Comparison of ENCODE assay signal across 22 cellular contexts in genomic region chr2:144943986-144944385, GRCh38.
DNase-seq lines count a peak whose midpoint lies in the region; ATAC-seq, FAIRE-seq and TF ChIP-seq lines count a peak whose summit lies in the region.
"Had no signal": no experiment of that assay in that cellular context is flagged by ENCODE, and none has a peak within 500 bp of the region (broad histone marks: within the 10 kb centered on the region; RNA-seq: fewer than 3 reads in every experiment).

No MANE protein-coding gene starts in this region.

- TF ChIP-seq CTCF in Calu3 (IDR thresholded peaks at IDR 0.05; ENCODE audit: unreplicated experiment) (no peak), endothelial cell of umbilical vein (IDR thresholded peaks at IDR 0.05; ENCODE audit: extremely low read depth in 1 of 2, insufficient read depth in 1 of 2, low read depth in 1 of 2, low read length in 2 of 2) (no peak)

- BruUV-seq in Calu3 (replicated peaks; lab: Mats Ljungman, UMichigan) (no TSS peak), endothelial cell of umbilical vein (replicated peaks; lab: Mats Ljungman, UMichigan) (no TSS peak)

- H4K20me1 ChIP-seq in endothelial cell of umbilical vein (replicated peaks; ENCODE audit: control insufficient read depth, extremely low read depth, insufficient read depth, low read length) = no peaks in the 10 kb centered on the region
- H4K20me1 ChIP-seq: BLaER1 had no signal

- peaks cover 24% of the 10 kb centered on the region for H3K4me1 Mint-ChIP-seq in Calu3 (ENCODE audit: low read depth, unreplicated experiment)
- H3K4me1 Mint-ChIP-seq: activated naive CD8-positive, alpha-beta T cell treated with anti-CD3 and anti-CD28 coated beads, Interleukin-2, amount 10 ng/mL, durations not matched to agents 7 days and 5 days; immature natural killer cell; T-helper 17 cell had no signal

- H3K27me3 ChIP-seq in endothelial cell of umbilical vein (ENCODE audit: control insufficient read depth in 2 of 2, insufficient read depth in 2 of 2, low read length in 2 of 2) = no peaks in the 10 kb centered on the region
- H3K27me3 ChIP-seq: BLaER1, gastrocnemius medialis, thyroid gland had no signal

- H3K36me3 ChIP-seq in endothelial cell of umbilical vein (ENCODE audit: control insufficient read depth in 2 of 2, extremely low read depth in 1 of 2, insufficient read depth in 2 of 2, low read length in 2 of 2) = no peaks in the 10 kb centered on the region
- H3K36me3 ChIP-seq: BLaER1, gastrocnemius medialis, prostate gland, thyroid gland had no signal

- dilution Hi-C loops in endothelial cell of umbilical vein (cut with MboI; ENCODE audit: extremely low pct_ligation_motif_present, low sequenced_read_pairs) = no loop called here

- no peaks in the 10 kb centered on the region for H3K9me1 ChIP-seq in endothelial cell of umbilical vein (replicated peaks; ENCODE audit: control insufficient read depth, extremely low read depth, insufficient read depth, low read length)

- H3K27me3 Mint-ChIP-seq in Calu3 (ENCODE audit: unreplicated experiment) = no peaks in the 10 kb centered on the region
- H3K27me3 Mint-ChIP-seq: activated naive CD8-positive, alpha-beta T cell treated with anti-CD3 and anti-CD28 coated beads, Interleukin-2, amount 10 ng/mL, durations not matched to agents 7 days and 5 days; T-helper 17 cell had no signal

- peak overlapping the region; percentile 36 for H3K27ac Mint-ChIP-seq in Calu3 (ENCODE audit: unreplicated experiment)
- H3K27ac Mint-ChIP-seq: activated naive CD8-positive, alpha-beta T cell treated with anti-CD3 and anti-CD28 coated beads, Interleukin-2, amount 10 ng/mL, durations not matched to agents 7 days and 5 days; immature natural killer cell; T-helper 17 cell had no signal

- H2AFZ ChIP-seq in endothelial cell of umbilical vein (ENCODE audit: low read depth, low read length) = no peak overlapping the region

- intact Hi-C loops in Calu3 (cut with micrococcal nuclease; ENCODE audit: unreplicated experiment) = no loop called here
- intact Hi-C loops in endothelial cell of umbilical vein (cut with micrococcal nuclease) = loop anchor here (1.0 to 10.0 kb wide), 10 partner anchors 63 to 1371 kb away; partner anchors contain the start of gene ZEB2

- no peaks in the 10 kb centered on the region for H3K36me3 Mint-ChIP-seq in Calu3 (ENCODE audit: insufficient read depth, unreplicated experiment)
- H3K36me3 Mint-ChIP-seq: activated naive CD8-positive, alpha-beta T cell treated with anti-CD3 and anti-CD28 coated beads, Interleukin-2, amount 10 ng/mL, durations not matched to agents 7 days and 5 days; immature natural killer cell had no signal

- no peak for DNase-seq in Calu3
- DNase-seq in RPMI7951 (ENCODE audit: low read depth) = peak; percentile 36
- DNase-seq in endothelial cell of umbilical vein (ENCODE audit: low read depth, low spot score) = peak; percentile 78
- peak; percentile 37 for DNase-seq in non-pigmented ciliary epithelial cell (ENCODE audit: low read depth)
- no peak for DNase-seq in KBM-7
- DNase-seq: activated naive CD8-positive, alpha-beta T cell treated with anti-CD3 and anti-CD28 coated beads, Interleukin-2, amount 10 ng/mL, durations not matched to agents 7 days and 5 days; activated T-cell treated with anti-CD3 and anti-CD28 coated beads, Interleukin-2, amount 50 U/mL, for 1 hour; cortex of kidney; DMS79; gastrocnemius medialis; immature natural killer cell; NCI-H510A treated with DMSO at 0.1 percent for 48 hours; T-helper 17 cell; thyroid gland had no signal

- ATAC-seq in GM19463 (IDR thresholded peaks at IDR 0.05; ENCODE audit: unreplicated experiment) (no peak), GM21381 (IDR thresholded peaks at IDR 0.05; ENCODE audit: unreplicated experiment) (no peak), HG03175 (IDR thresholded peaks at IDR 0.05; ENCODE audit: unreplicated experiment) (no peak)
- ATAC-seq: gastrocnemius medialis, GM12878, HepG2, Panc1, T-helper 17 cell had no signal

- H3K4me2 ChIP-seq in endothelial cell of umbilical vein (ENCODE audit: insufficient read depth, low read length) = peak overlapping the region; percentile 76
- H3K4me2 ChIP-seq: BLaER1 had no signal

- H3K27ac ChIP-seq in endothelial cell of umbilical vein (ENCODE audit: insufficient read depth, low read depth, low read length) = peak overlapping the region; percentile 95
- H3K27ac ChIP-seq: BLaER1, gastrocnemius medialis, prostate gland had no signal

- H3K9me3 ChIP-seq in endothelial cell of umbilical vein (replicated peaks; ENCODE audit: control insufficient read depth, insufficient read depth, low read length) = no peaks in the 10 kb centered on the region
- H3K9me3 ChIP-seq: BLaER1, gastrocnemius medialis, prostate gland, thyroid gland had no signal

- POLR2A ChIA-PET in endothelial cell of umbilical vein (lab: Charles Lee) = no interaction called here

- in situ Hi-C loops in KBM-7 (cut with MboI; ENCODE audit: low pct_unique_long_range_greater_than_20kb, low sequenced_read_pairs) = no loop called here

- H3K9me3 Mint-ChIP-seq in Calu3 (ENCODE audit: low read depth, unreplicated experiment) = no peaks in the 10 kb centered on the region
- H3K9me3 Mint-ChIP-seq: activated naive CD8-positive, alpha-beta T cell treated with anti-CD3 and anti-CD28 coated beads, Interleukin-2, amount 10 ng/mL, durations not matched to agents 7 days and 5 days; immature natural killer cell had no signal

- H3K4me1 ChIP-seq in endothelial cell of umbilical vein (ENCODE audit: control insufficient read depth, extremely low read depth, insufficient read depth, low read length) = peaks cover 49% of the 10 kb centered on the region
- H3K4me1 ChIP-seq: prostate gland, thyroid gland had no signal

- H3K4me3 Mint-ChIP-seq in Calu3 (ENCODE audit: low read depth, unreplicated experiment) = no peak overlapping the region
- H3K4me3 Mint-ChIP-seq: activated naive CD8-positive, alpha-beta T cell treated with anti-CD3 and anti-CD28 coated beads, Interleukin-2, amount 10 ng/mL, durations not matched to agents 7 days and 5 days; immature natural killer cell; T-helper 17 cell had no signal

- H3K79me2 ChIP-seq in endothelial cell of umbilical vein (ENCODE audit: control insufficient read depth, insufficient read depth, low read length) = no peaks in the 10 kb centered on the region

- H3K4me3 ChIP-seq in endothelial cell of umbilical vein (replicated peaks in 1 of 3; ENCODE audit: insufficient read depth in 1 of 3, low read depth in 1 of 3, low read length in 3 of 3) = no peak overlapping the region
- H3K4me3 ChIP-seq: BLaER1, gastrocnemius medialis, GM12878, prostate gland, thyroid gland had no signal

- TF ChIP-seq POLR2A in endothelial cell of umbilical vein (IDR thresholded peaks at IDR 0.05; ENCODE audit: low read depth, low read length) = no peak

- peak; percentile 92 for FAIRE-seq in endothelial cell of umbilical vein (lab: Jason Lieb, UNC)
- FAIRE-seq: GM12878, HepG2 had no signal

- H3K9ac ChIP-seq in endothelial cell of umbilical vein (replicated peaks; ENCODE audit: extremely low read depth, insufficient read depth, low read length) = peak overlapping the region; percentile 73
- H3K9ac ChIP-seq: BLaER1 had no signal

- CTCF ChIA-PET in Calu3 (lab: Charles Lee) = no interaction called here
- CTCF ChIA-PET in endothelial cell of umbilical vein (lab: Charles Lee) = interaction anchor here (1.1 to 1.8 kb wide), 4 partner anchors 11 to 809 kb away, joined by 3 to 6 read pairs (median 5); no protein-coding TSS in a partner anchor

TF ChIP-seq in endothelial cell of umbilical vein, 7 proteins besides CTCF, POLR2A, EP300 and RAD21:
- no peak for TF ChIP-seq EZH2 (IDR thresholded peaks at IDR 0.05; ENCODE audit: borderline replicate concordance, low read depth, low read length, severe bottlenecking)
- no peak for TF ChIP-seq MAX (IDR thresholded peaks at IDR 0.05; ENCODE audit: insufficient read depth, insufficient read length)
- TF ChIP-seq FOS (IDR thresholded peaks at IDR 0.05; ENCODE audit: borderline replicate concordance, insufficient read depth, low read length) = peak; percentile 71
- peak; percentile 8 for TF ChIP-seq GATA2 (IDR thresholded peaks at IDR 0.05; ENCODE audit: insufficient read depth, insufficient read length, low read depth, low read length)
- TF ChIP-seq MYC (IDR thresholded peaks at IDR 0.05; ENCODE audit: low read depth, low read length) = no peak
- peak; percentile 67 for TF ChIP-seq JUN (IDR thresholded peaks at IDR 0.05; ENCODE audit: borderline replicate concordance, insufficient read depth, insufficient read length, low read depth)
- peak; percentile 20 for TF ChIP-seq POLR2AphosphoS5 (IDR thresholded peaks at IDR 0.05; ENCODE audit: insufficient read depth, low read depth, low read length)
TF ChIP-seq in endothelial cell of umbilical vein: peak in this region for 4.

Comparison
In these comparisons a context has a peak if more than half of its experiments do, and no peak if none do; other contexts are left out.
1. DNase-seq: peak in RPMI7951 (single experiment), endothelial cell of umbilical vein (single experiment) and non-pigmented ciliary epithelial cell (single experiment); none in Calu3 (single experiment) and KBM-7 (single experiment).